In the genomic region with DNA sequence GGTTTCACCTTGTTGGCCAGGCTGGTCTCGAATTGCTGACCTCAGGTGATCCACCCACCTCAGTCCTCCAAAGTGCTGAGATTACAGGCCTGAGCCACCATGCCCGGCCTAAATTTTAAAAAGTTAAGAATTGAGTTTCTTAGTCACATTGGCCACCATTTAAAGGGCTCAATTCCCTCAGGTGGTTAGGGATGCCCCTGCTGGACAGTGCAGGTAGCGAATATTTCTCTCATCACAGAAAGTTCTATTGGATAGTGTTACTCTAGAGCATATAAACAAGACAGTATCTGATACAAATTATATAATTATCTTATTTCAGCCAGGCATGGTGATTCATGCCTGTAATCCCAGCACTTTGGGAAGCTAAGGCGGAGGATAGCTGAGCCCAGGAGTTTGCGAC, we compare ENCODE assay signal across 18 cellular contexts.
A peak's percentile ranks its signal among the peaks of the same experiment; 100 is the strongest.
DNase-seq lines count a peak whose midpoint lies in the region; ATAC-seq and TF ChIP-seq lines count a peak whose summit lies in the region.
"Had no signal": no experiment of that assay in that cellular context is flagged by ENCODE, and none has a peak within 500 bp of the region (broad histone marks: within the 10 kb centered on the region; RNA-seq: fewer than 3 reads in every experiment).

No MANE protein-coding gene starts in this region.

- H3K4me2 ChIP-seq in hepatocyte, result no peak overlapping the region

- no peak for DNase-seq in BE2C
- DNase-seq in NT2/D1 (ENCODE audit: low read depth, low spot score), result peak; percentile 11
- DNase-seq in epithelial cell of proximal tubule (ENCODE audit: low read depth), result no peak
- no peak for DNase-seq in hepatocyte (ENCODE audit: low spot score)
- no peak for DNase-seq in C1 segment of cervical spinal cord (lab: John Stamatoyannopoulos, UW)
- DNase-seq in foreskin keratinocyte, result no peak
- DNase-seq: activated CD4-positive, alpha-beta T cell treated with anti-CD3 and anti-CD28 coated beads for 1 hour; activated CD8-positive, alpha-beta memory T cell treated with anti-CD3 and anti-CD28 coated beads, Interleukin-2, amount 50 U/mL, for 4 hours; activated naive CD4-positive, alpha-beta T cell treated with anti-CD3 and anti-CD28 coated beads, Interleukin-2, amount 10 ng/mL, durations not matched to agents 7 days and 5 days; GF-D8; mucosa of descending colon; NCI-H2171; SHP77 treated with DMSO at 0.1 percent for 48 hours; small intestine; stimulated activated naive CD4-positive, alpha-beta T cell treated with Interleukin-2 at 50 U/mL for 16 hours; T-helper 17 cell had no signal

- H3K79me2 ChIP-seq in hepatocyte, result no peaks in the 10 kb centered on the region

- H3K27ac ChIP-seq in hepatocyte, result no peak overlapping the region
- H3K27ac ChIP-seq in foreskin keratinocyte, result no peak overlapping the region

- no peak overlapping the region for H3K9ac ChIP-seq in NT2/D1 (ENCODE audit: insufficient read length, low read depth)

- ATAC-seq in GM18867 (IDR thresholded peaks at IDR 0.05; ENCODE audit: unreplicated experiment) (peak; percentile 57), GM18502 (IDR thresholded peaks at IDR 0.05; ENCODE audit: poor library complexity, unreplicated experiment) (no peak), foreskin keratinocyte (no peak)
- ATAC-seq: mucosa of descending colon, T-helper 17 cell had no signal

- no peaks in the 10 kb centered on the region for H3K4me1 ChIP-seq in BE2C
- H3K4me1 ChIP-seq in NT2/D1 (ENCODE audit: insufficient read depth, insufficient read length), result no peaks in the 10 kb centered on the region
- no peaks in the 10 kb centered on the region for H3K4me1 ChIP-seq in hepatocyte (ENCODE audit: insufficient read depth)
- no peaks in the 10 kb centered on the region for H3K4me1 ChIP-seq in foreskin keratinocyte

- H3K9me2 ChIP-seq in hepatocyte (replicated peaks; ENCODE audit: insufficient read depth), result no peaks in the 10 kb centered on the region

- WGBS in hepatocyte (ENCODE audit: low lambda C conversion rate, missing lambda C conversion rate), result 92% methylated on average over 5 of the region's 5 CpGs

- no peaks in the 10 kb centered on the region for H3K27me3 ChIP-seq in BE2C
- no peaks in the 10 kb centered on the region for H3K27me3 ChIP-seq in NT2/D1 (ENCODE audit: insufficient read depth, insufficient read length)
- no peaks in the 10 kb centered on the region for H3K27me3 ChIP-seq in hepatocyte
- H3K27me3 ChIP-seq in foreskin keratinocyte, result no peaks in the 10 kb centered on the region

- H3K9me3 ChIP-seq in BE2C (no peaks in the 10 kb centered on the region), NT2/D1 (ENCODE audit: insufficient read depth, low read length) (no peaks in the 10 kb centered on the region), hepatocyte (ENCODE audit: low read depth) (no peaks in the 10 kb centered on the region)
- H3K9me3 ChIP-seq: mucosa of descending colon had no signal

- H3K4me3 ChIP-seq in BE2C (ENCODE audit: low read depth, low read length) (no peak overlapping the region), NT2/D1 (ENCODE audit: insufficient read length, low read depth) (no peak overlapping the region), epithelial cell of proximal tubule (ENCODE audit: low read depth, low read length) (no peak overlapping the region), hepatocyte (no peak overlapping the region)
- H3K4me3 ChIP-seq: mucosa of descending colon had no signal

- peak; percentile 48 for TF ChIP-seq CTCF in BE2C (IDR thresholded peaks at IDR 0.05; ENCODE audit: low read depth, low read length)
- TF ChIP-seq CTCF in epithelial cell of proximal tubule (conservative IDR thresholded peaks at IDR 0.05; ENCODE audit: low read depth, low read length), result peak; percentile 27
- no peak for TF ChIP-seq CTCF in hepatocyte (IDR thresholded peaks at IDR 0.05; ENCODE audit: poor library complexity)
- TF ChIP-seq CTCF in foreskin keratinocyte (conservative IDR thresholded peaks at IDR 0.05), result no peak

- H3K36me3 ChIP-seq in BE2C (no peaks in the 10 kb centered on the region), NT2/D1 (ENCODE audit: insufficient read depth, insufficient read length, low read length) (no peaks in the 10 kb centered on the region), hepatocyte (replicated peaks; ENCODE audit: insufficient read depth, low read depth) (no peaks in the 10 kb centered on the region)

- H2AFZ ChIP-seq in hepatocyte, result no peak overlapping the region

- no peaks in the 10 kb centered on the region for H4K20me1 ChIP-seq in hepatocyte (ENCODE audit: insufficient read depth, poor library complexity, severe bottlenecking)

Comparison
In these comparisons a context has a peak if more than half of its experiments do, and no peak if none do; other contexts are left out.
1. CTCF ChIP-seq: peak in BE2C (single experiment) and epithelial cell of proximal tubule (single experiment); none in hepatocyte (single experiment) and foreskin keratinocyte (single experiment).